12 cellular contexts compared by ENCODE assay signal in the genomic region with DNA sequence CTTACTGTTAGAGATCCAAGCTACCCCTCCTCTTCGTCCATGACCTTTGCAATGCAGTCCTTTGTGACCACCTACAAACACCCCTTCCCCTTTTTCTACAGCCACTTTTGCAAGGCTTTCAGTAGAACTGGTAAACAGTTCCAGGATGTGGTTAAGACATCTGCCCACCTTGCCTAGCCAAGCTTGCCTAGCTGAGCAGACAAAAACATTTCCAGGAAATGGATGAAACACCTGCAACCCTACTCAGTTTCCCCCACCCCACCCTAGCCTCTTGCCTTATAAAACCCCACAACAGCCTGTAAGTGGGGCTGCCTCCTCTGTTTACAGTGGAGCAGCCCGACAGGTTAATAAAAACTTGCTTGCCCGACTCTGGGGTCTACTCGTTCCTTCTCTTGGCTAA.
A peak's percentile ranks its signal among the peaks of the same experiment; 100 is the strongest.
DNase-seq lines count a peak whose midpoint lies in the region; ATAC-seq, FAIRE-seq and TF ChIP-seq lines count a peak whose summit lies in the region.
"Had no signal": no experiment of that assay in that cellular context is flagged by ENCODE, and none has a peak within 500 bp of the region (broad histone marks: within the 10 kb centered on the region; RNA-seq: fewer than 3 reads in every experiment).

No MANE protein-coding gene starts in this region.

- H3K4me3 Mint-ChIP-seq in activated T-cell treated with anti-CD3 and anti-CD28 coated beads, Interleukin-2, amount 50 U/mL, for 4 hours = peak overlapping the region; percentile 29
- H3K4me3 Mint-ChIP-seq in T-helper 1 cell treated with Interleukin-12 subunit alpha and Interleukin-12 subunit beta and Interleukin-4 antibody, amounts not matched to agents 30 μg/mL and 1 μg/mL, for 36 hours = peak overlapping the region; percentile 62
- H3K4me3 Mint-ChIP-seq in mesothelial cell of epicardium = no peak overlapping the region
- H3K4me3 Mint-ChIP-seq: type B pancreatic cell had no signal

- FAIRE-seq in small intestine (lab: Jason Lieb, UNC) = no peak

- no peaks in the 10 kb centered on the region for H3K27me3 Mint-ChIP-seq in activated T-cell treated with anti-CD3 and anti-CD28 coated beads, Interleukin-2, amount 50 U/mL, for 4 hours (ENCODE audit: low read depth)
- H3K27me3 Mint-ChIP-seq in T-helper 1 cell treated with Interleukin-12 subunit alpha and Interleukin-12 subunit beta and Interleukin-4 antibody, amounts not matched to agents 30 μg/mL and 1 μg/mL, for 36 hours (ENCODE audit: low read depth) = no peaks in the 10 kb centered on the region
- H3K27me3 Mint-ChIP-seq in mesothelial cell of epicardium (ENCODE audit: low read depth) = no peaks in the 10 kb centered on the region
- H3K27me3 Mint-ChIP-seq: type B pancreatic cell had no signal

- H3K4me3 ChIP-seq in small intestine (ENCODE audit: low read depth in 1 of 2, low read length in 2 of 2) = no peak overlapping the region
- no peak overlapping the region for H3K4me3 ChIP-seq in dorsolateral prefrontal cortex
- H3K4me3 ChIP-seq: lung had no signal

- H3K4me1 ChIP-seq in small intestine (ENCODE audit: control insufficient read depth in 2 of 2, insufficient read depth in 1 of 2, low read depth in 1 of 2, low read length in 1 of 2) = no peaks in the 10 kb centered on the region

- WGBS in small intestine, 3 donors = 79 to 91% (median 85%) methylated on average over 4 of the region's 4 CpGs

- peaks cover 32% of the 10 kb centered on the region for H3K9me3 Mint-ChIP-seq in activated T-cell treated with anti-CD3 and anti-CD28 coated beads, Interleukin-2, amount 50 U/mL, for 4 hours
- H3K9me3 Mint-ChIP-seq in T-helper 1 cell treated with Interleukin-12 subunit alpha and Interleukin-12 subunit beta and Interleukin-4 antibody, amounts not matched to agents 30 μg/mL and 1 μg/mL, for 36 hours = peaks cover 56% of the 10 kb centered on the region
- peaks cover 58% of the 10 kb centered on the region for H3K9me3 Mint-ChIP-seq in mesothelial cell of epicardium

- H3K4me1 Mint-ChIP-seq in activated T-cell treated with anti-CD3 and anti-CD28 coated beads, Interleukin-2, amount 50 U/mL, for 4 hours (ENCODE audit: low read depth) = peaks cover 39% of the 10 kb centered on the region
- H3K4me1 Mint-ChIP-seq in T-helper 1 cell treated with Interleukin-12 subunit alpha and Interleukin-12 subunit beta and Interleukin-4 antibody, amounts not matched to agents 30 μg/mL and 1 μg/mL, for 36 hours (ENCODE audit: low read depth) = peaks cover 26% of the 10 kb centered on the region
- H3K4me1 Mint-ChIP-seq in mesothelial cell of epicardium = no peaks in the 10 kb centered on the region

- H3K36me3 Mint-ChIP-seq in activated T-cell treated with anti-CD3 and anti-CD28 coated beads, Interleukin-2, amount 50 U/mL, for 4 hours (ENCODE audit: insufficient read depth) = peaks cover 8% of the 10 kb centered on the region
- H3K36me3 Mint-ChIP-seq in T-helper 1 cell treated with Interleukin-12 subunit alpha and Interleukin-12 subunit beta and Interleukin-4 antibody, amounts not matched to agents 30 μg/mL and 1 μg/mL, for 36 hours (ENCODE audit: low read depth) = peaks cover 45% of the 10 kb centered on the region
- H3K36me3 Mint-ChIP-seq in mesothelial cell of epicardium = peaks cover 2% of the 10 kb centered on the region
- H3K36me3 Mint-ChIP-seq: type B pancreatic cell had no signal

- peak; percentile 43 to 73 for ATAC-seq in activated T-cell treated with anti-CD3 and anti-CD28 coated beads, Interleukin-2, amount 50 U/mL, for 4 hours
- ATAC-seq in HG02763 (IDR thresholded peaks at IDR 0.05; ENCODE audit: unreplicated experiment) (peak; percentile 86), HG02938 (IDR thresholded peaks at IDR 0.05; ENCODE audit: unreplicated experiment) (no peak)

- DNase-seq in activated T-cell treated with anti-CD3 and anti-CD28 coated beads, Interleukin-2, amount 50 U/mL, for 4 hours = peak; percentile 6
- DNase-seq in activated T-cell treated with anti-CD3 and anti-CD28 coated beads for 4 hours (no peak), small intestine (peak; percentile 0), dorsolateral prefrontal cortex (no peak), mesothelial cell of epicardium (ENCODE audit: low spot score in 2 of 2, unreplicated experiment in 2 of 2) (no peak)
- DNase-seq: NCI-H1048, NCI-H774 had no signal

- intact Hi-C loops in dorsolateral prefrontal cortex (cut with DNase I) = no loop called here

- H3K9me3 ChIP-seq in small intestine (ENCODE audit: control insufficient read depth, low read depth) = no peaks in the 10 kb centered on the region

- peak overlapping the region; percentile 91 for H3K27ac Mint-ChIP-seq in T-helper 1 cell treated with Interleukin-12 subunit alpha and Interleukin-12 subunit beta and Interleukin-4 antibody, amounts not matched to agents 30 μg/mL and 1 μg/mL, for 36 hours
- no peak overlapping the region for H3K27ac Mint-ChIP-seq in mesothelial cell of epicardium
- H3K27ac Mint-ChIP-seq: type B pancreatic cell had no signal

- H3K27ac ChIP-seq in small intestine (ENCODE audit: low read depth in 1 of 2, low read length in 1 of 2) (no peak overlapping the region), dorsolateral prefrontal cortex (no peak overlapping the region)

- TF ChIP-seq CTCF in dorsolateral prefrontal cortex (IDR thresholded peaks at IDR 0.05 in 54 of 56, conservative IDR thresholded peaks at IDR 0.05 in 2 of 56; ENCODE audit: low read depth in 1 of 56, partially characterized antibody in 56 of 56) = no peak
- no peak for TF ChIP-seq CTCF in mesothelial cell of epicardium (IDR thresholded peaks at IDR 0.05; ENCODE audit: unreplicated experiment)

- H3K27me3 ChIP-seq in small intestine (ENCODE audit: control insufficient read depth in 2 of 2, insufficient read depth in 2 of 2, low read length in 2 of 2) (no peaks in the 10 kb centered on the region), dorsolateral prefrontal cortex (peaks cover 0 to 48% (median 9%) of the 10 kb centered on the region in 45 donors)

- H3K36me3 ChIP-seq in small intestine (ENCODE audit: control insufficient read depth in 2 of 2, insufficient read depth in 2 of 2, low read length in 2 of 2) = no peaks in the 10 kb centered on the region

Comparison
In these comparisons a context has a peak if more than half of its experiments do, and no peak if none do; other contexts are left out.
1. DNase-seq: peak in activated T-cell treated with anti-CD3 and anti-CD28 coated beads, Interleukin-2, amount 50 U/mL, for 4 hours (single experiment) and small intestine (single experiment); none in activated T-cell treated with anti-CD3 and anti-CD28 coated beads for 4 hours (single experiment), dorsolateral prefrontal cortex (0 of 10) and mesothelial cell of epicardium (0 of 2).